ENCODE assay signal across 23 cellular contexts in genomic region chr10:3429651-3430050, GRCh38.
"Had no signal": no experiment of that assay in that cellular context is flagged by ENCODE, and none has a peak within 500 bp of the region (broad histone marks: within the 10 kb centered on the region; RNA-seq: fewer than 3 reads in every experiment).

No MANE protein-coding gene starts in this region.

- ATAC-seq: activated CD4-positive, alpha-beta T cell treated with anti-CD3 and anti-CD28 coated beads for 36 hours; activated CD8-positive, alpha-beta memory T cell treated with anti-CD3 and anti-CD28 coated beads, Interleukin-2, amount 10 ng/mL, durations not matched to agents 7 days and 5 days; activated CD8-positive, alpha-beta T cell treated with anti-CD3 and anti-CD28 coated beads, Interleukin-2, amount 10 ng/mL, durations not matched to agents 7 days and 5 days; body of pancreas; stimulated activated naive B cell treated with anti-CD40 and anti-IgM and Interleukin-4, amounts not matched to agents 10 μg/mL and 1 μg/mL and 100 μg/mL, for 72 hours; upper lobe of right lung had no signal

- H3K36me3 Mint-ChIP-seq: activated naive CD8-positive, alpha-beta T cell; mesothelial cell of epicardium; stimulated activated naive B cell treated with anti-CD40 and anti-IgM and Interleukin-4, amounts not matched to agents 10 μg/mL and 1 μg/mL and 100 μg/mL, for 72 hours had no signal

- H3K9me3 ChIP-seq: body of pancreas, esophagus squamous epithelium, left ventricle myocardium inferior, ovary, stomach, thyroid gland, upper lobe of right lung had no signal

- H3K4me3 ChIP-seq: body of pancreas, esophagus squamous epithelium, left ventricle myocardium inferior, ovary, smooth muscle cell, stomach, thyroid gland, upper lobe of right lung had no signal

- DNase-seq: activated CD4-positive, alpha-beta T cell treated with anti-CD3 and anti-CD28 coated beads for 36 hours; activated CD4-positive, CD25-positive, alpha-beta regulatory T cell; activated CD8-positive, alpha-beta memory T cell treated with anti-CD3 and anti-CD28 coated beads, Interleukin-2, amount 10 ng/mL, durations not matched to agents 7 days and 5 days; activated CD8-positive, alpha-beta T cell treated with anti-CD3 and anti-CD28 coated beads, Interleukin-2, amount 10 ng/mL, durations not matched to agents 7 days and 5 days; activated T-cell treated with anti-CD3 and anti-CD28 coated beads, Interleukin-2, amount 50 U/mL, for 48 hours; aorta; body of pancreas; caudate nucleus; endodermal cell; esophagus squamous epithelium; foreskin melanocyte; left ventricle myocardium inferior; naive B cell; ovary; stimulated activated CD4-positive, alpha-beta T cell treated with anti-CD3 and anti-CD28 coated beads, Interleukin-1b, Interleukin-23, amount 100 ng/mL, for 48 hours; stimulated activated naive B cell treated with anti-CD40 and anti-IgM and Interleukin-4, amounts not matched to agents 10 μg/mL and 1 μg/mL and 100 μg/mL, for 72 hours; stomach; thyroid gland; upper lobe of right lung had no signal

- H3K4me2 ChIP-seq: smooth muscle cell had no signal

- H3K27ac ChIP-seq: body of pancreas, left ventricle myocardium inferior, ovary, stomach, thyroid gland, upper lobe of right lung had no signal

- H3K36me3 ChIP-seq: esophagus squamous epithelium, left ventricle myocardium inferior, ovary, stomach, thyroid gland, upper lobe of right lung had no signal

- H3K9me3 Mint-ChIP-seq: endodermal cell had no signal

- H3K4me3 Mint-ChIP-seq: activated CD4-positive, alpha-beta T cell treated with anti-CD3 and anti-CD28 coated beads for 36 hours; activated CD8-positive, alpha-beta memory T cell treated with anti-CD3 and anti-CD28 coated beads, Interleukin-2, amount 10 ng/mL, durations not matched to agents 7 days and 5 days; activated CD8-positive, alpha-beta T cell treated with anti-CD3 and anti-CD28 coated beads, Interleukin-2, amount 10 ng/mL, durations not matched to agents 7 days and 5 days; activated naive CD8-positive, alpha-beta T cell; endodermal cell; mesothelial cell of epicardium; stimulated activated naive B cell treated with anti-CD40 and anti-IgM and Interleukin-4, amounts not matched to agents 10 μg/mL and 1 μg/mL and 100 μg/mL, for 72 hours had no signal

- H3K27me3 ChIP-seq: body of pancreas, esophagus squamous epithelium, ovary, stomach, thyroid gland, upper lobe of right lung had no signal

- H3K27ac Mint-ChIP-seq: activated CD4-positive, alpha-beta T cell treated with anti-CD3 and anti-CD28 coated beads for 36 hours; activated CD8-positive, alpha-beta memory T cell treated with anti-CD3 and anti-CD28 coated beads, Interleukin-2, amount 10 ng/mL, durations not matched to agents 7 days and 5 days; activated CD8-positive, alpha-beta T cell treated with anti-CD3 and anti-CD28 coated beads, Interleukin-2, amount 10 ng/mL, durations not matched to agents 7 days and 5 days; activated naive CD8-positive, alpha-beta T cell; activated T-helper 2 cell treated with anti-CD3 and anti-CD28 coated beads, Interferon-gamma antibody, Interleukin-2, Interleukin-4, amounts not matched to agents 10 μg/mL and 5 μg/mL and 100 μg/mL, durations not matched to agents 14 hours and 24 hours and 36 hours; endodermal cell; mesothelial cell of epicardium; stimulated activated naive B cell treated with anti-CD40 and anti-IgM and Interleukin-4, amounts not matched to agents 10 μg/mL and 1 μg/mL and 100 μg/mL, for 72 hours had no signal

- H3K27me3 Mint-ChIP-seq: activated CD4-positive, alpha-beta T cell treated with anti-CD3 and anti-CD28 coated beads for 36 hours; activated naive CD8-positive, alpha-beta T cell had no signal

- H3K4me1 Mint-ChIP-seq: activated CD8-positive, alpha-beta memory T cell treated with anti-CD3 and anti-CD28 coated beads, Interleukin-2, amount 10 ng/mL, durations not matched to agents 7 days and 5 days; endodermal cell had no signal
